Comparison of ENCODE assay signal across 12 cellular contexts in genomic region chr6:110560239-110561015, GRCh38.
DNase-seq lines count a peak whose midpoint lies in the region; ATAC-seq and TF ChIP-seq lines count a peak whose summit lies in the region.
"Had no signal": no experiment of that assay in that cellular context is flagged by ENCODE, and none has a peak within 500 bp of the region (broad histone marks: within the 10 kb centered on the region; RNA-seq: fewer than 3 reads in every experiment).

No MANE protein-coding gene starts in this region.

- no peaks in the 10 kb centered on the region for H3K9me3 ChIP-seq in CD4-positive, alpha-beta memory T cell (ENCODE audit: control insufficient read depth in 1 of 2, low read length in 2 of 2)
- H3K9me3 ChIP-seq in KOPT-K1 (ENCODE audit: insufficient read depth, low read length, poor library complexity, severe bottlenecking): peaks cover 8% of the 10 kb centered on the region

- TF ChIP-seq CTCF in GM12865 (IDR thresholded peaks at IDR 0.05; ENCODE audit: insufficient read depth, low read depth, low read length, missing control alignments): no peak
- no peak for TF ChIP-seq CTCF in coronary artery (IDR thresholded peaks at IDR 0.05)

- H3K27me3 Mint-ChIP-seq in CD4-positive, alpha-beta memory T cell: no peaks in the 10 kb centered on the region
- H3K27me3 Mint-ChIP-seq in activated T-helper 17 cell treated with anti-CD3 and anti-CD28 coated beads, Interleukin-2, amount 50 U/mL, for 72 hours: no peaks in the 10 kb centered on the region
- H3K27me3 Mint-ChIP-seq: dendritic cell treated with granulocyte-macrophage colony-stimulating factor and Interleukin-4, amounts not matched to agents 40 ng/mL and 50 ng/mL, for 4 days had no signal

- H3K4me1 ChIP-seq in CD4-positive, alpha-beta memory T cell (ENCODE audit: insufficient read depth, low read length): peaks cover 44% of the 10 kb centered on the region

- peak in 4 of 5 donors; percentile 28 to 49 (median 41) for DNase-seq in CD4-positive, alpha-beta memory T cell
- DNase-seq in GM12865 (ENCODE audit: low read depth): peak; percentile 37
- DNase-seq in stimulated activated CD4-positive, alpha-beta T cell treated with anti-CD3 and anti-CD28 coated beads, Interleukin-1b, Interleukin-23, amount 100 ng/mL, for 48 hours: no peak
- no peak for DNase-seq in coronary artery (ENCODE audit: low spot score)
- DNase-seq in GM03348 (ENCODE audit: low spot score): no peak
- DNase-seq: amniotic stem cell, GOT3, hypothalamus had no signal

- ATAC-seq in activated T-helper 17 cell treated with anti-CD3 and anti-CD28 coated beads, Interleukin-2, amount 50 U/mL, for 72 hours (replicated peaks): peak; percentile 55

- H3K27me3 ChIP-seq in CD4-positive, alpha-beta memory T cell (ENCODE audit: insufficient read depth, low read length): no peaks in the 10 kb centered on the region

- peak overlapping the region; percentile 29 to 81 (median 76) for H3K4me3 Mint-ChIP-seq in CD4-positive, alpha-beta memory T cell
- H3K4me3 Mint-ChIP-seq in activated T-helper 17 cell treated with anti-CD3 and anti-CD28 coated beads, Interleukin-2, amount 50 U/mL, for 72 hours: peak overlapping the region; percentile 55
- H3K4me3 Mint-ChIP-seq: CD14-positive monocyte; dendritic cell treated with granulocyte-macrophage colony-stimulating factor and Interleukin-4, amounts not matched to agents 40 ng/mL and 50 ng/mL, for 4 days had no signal

- H3K27ac ChIP-seq in CD4-positive, alpha-beta memory T cell (ENCODE audit: low read depth, low read length): peak overlapping the region; percentile 23
- H3K27ac ChIP-seq in KOPT-K1 (ENCODE audit: low read depth, low read length, poor library complexity, severe bottlenecking) (peak overlapping the region; percentile 81), coronary artery (no peak overlapping the region)

- POLR2A ChIA-PET in CD4-positive, alpha-beta memory T cell (lab: Charles Lee; ENCODE audit: partially characterized antibody): interaction anchor here (1.0 to 4.4 kb wide), 13 partner anchors 9 to 1527 kb away, joined by 3 to 55 read pairs (median 4); partner anchors contain the start of genes AMD1, CDK19, FAM229B and GTF3C6

- peak overlapping the region; percentile 79 to 93 (median 91) for H3K27ac Mint-ChIP-seq in CD4-positive, alpha-beta memory T cell
- peak overlapping the region; percentile 66 for H3K27ac Mint-ChIP-seq in activated T-helper 17 cell treated with anti-CD3 and anti-CD28 coated beads, Interleukin-2, amount 50 U/mL, for 72 hours
- H3K27ac Mint-ChIP-seq: CD14-positive monocyte; dendritic cell treated with granulocyte-macrophage colony-stimulating factor and Interleukin-4, amounts not matched to agents 40 ng/mL and 50 ng/mL, for 4 days had no signal

- CTCF ChIA-PET in CD4-positive, alpha-beta memory T cell (lab: Charles Lee; ENCODE audit: partially characterized antibody): interaction anchor here (0.8 to 2.5 kb wide), 13 partner anchors 21 to 318 kb away, joined by 3 to 11 read pairs (median 4); partner anchors contain the start of gene CDK19

- peaks cover 38 to 74% (median 52%) of the 10 kb centered on the region in 4 donors for H3K4me1 Mint-ChIP-seq in CD4-positive, alpha-beta memory T cell
- peaks cover 30% of the 10 kb centered on the region for H3K4me1 Mint-ChIP-seq in activated T-helper 17 cell treated with anti-CD3 and anti-CD28 coated beads, Interleukin-2, amount 50 U/mL, for 72 hours

- no peaks in the 10 kb centered on the region for H3K36me3 ChIP-seq in CD4-positive, alpha-beta memory T cell (ENCODE audit: insufficient read depth, low read length)
- H3K36me3 ChIP-seq in KOPT-K1 (ENCODE audit: insufficient read depth, low read length): no peaks in the 10 kb centered on the region

- peaks cover 0 to 8% (median 1%) of the 10 kb centered on the region in 8 donors for H3K9me3 Mint-ChIP-seq in CD4-positive, alpha-beta memory T cell
- H3K9me3 Mint-ChIP-seq in activated T-helper 17 cell treated with anti-CD3 and anti-CD28 coated beads, Interleukin-2, amount 50 U/mL, for 72 hours: no peaks in the 10 kb centered on the region

- H3K36me3 Mint-ChIP-seq in CD4-positive, alpha-beta memory T cell: no peaks in the 10 kb centered on the region
- H3K36me3 Mint-ChIP-seq in activated T-helper 17 cell treated with anti-CD3 and anti-CD28 coated beads, Interleukin-2, amount 50 U/mL, for 72 hours (ENCODE audit: low read depth): no peaks in the 10 kb centered on the region
- H3K36me3 Mint-ChIP-seq: CD14-positive monocyte had no signal

- intact Hi-C loops in CD4-positive, alpha-beta memory T cell (cut with micrococcal nuclease): no loop called here

- H3K4me3 ChIP-seq in CD4-positive, alpha-beta memory T cell (ENCODE audit: low read length in 2 of 2): peak overlapping the region in 1 of 2 donors; percentile 12
- H3K4me3 ChIP-seq in GM12865 (ENCODE audit: low read depth, low read length): no peak overlapping the region
- H3K4me3 ChIP-seq in coronary artery: no peak overlapping the region

Comparison
In these comparisons a context has a peak if more than half of its experiments do, and no peak if none do; other contexts are left out.
1. DNase-seq: peak in CD4-positive, alpha-beta memory T cell (4 of 5) and GM12865 (single experiment); none in stimulated activated CD4-positive, alpha-beta T cell treated with anti-CD3 and anti-CD28 coated beads, Interleukin-1b, Interleukin-23, amount 100 ng/mL, for 48 hours (single experiment), coronary artery (single experiment) and GM03348 (single experiment).
2. H3K27ac ChIP-seq: peak in CD4-positive, alpha-beta memory T cell (single experiment) and KOPT-K1 (single experiment); none in coronary artery (0 of 2).